9 cellular contexts compared by ENCODE assay signal in genomic region chr15:60444289-60444912, GRCh38. TPM values are rescaled to one million over a fixed set of nuclear protein-coding genes. Genes with fewer than 3 reads are reported as not detected.
DNase-seq lines count a peak whose midpoint lies in the region; ATAC-seq and TF ChIP-seq lines count a peak whose summit lies in the region.
"Had no signal": no experiment of that assay in that cellular context is flagged by ENCODE, and none has a peak within 500 bp of the region (broad histone marks: within the 10 kb centered on the region; RNA-seq: fewer than 3 reads in every experiment).

No MANE protein-coding gene starts in this region.

- H3K4me1 ChIP-seq in MM.1S (ENCODE audit: low read length) = no peaks in the 10 kb centered on the region
- H3K4me1 ChIP-seq in colonic mucosa = no peaks in the 10 kb centered on the region
- H3K4me1 ChIP-seq in neural progenitor cell = no peaks in the 10 kb centered on the region

- no peak overlapping the region for H3K4me3 ChIP-seq in MM.1S (ENCODE audit: low read length)
- H3K4me3 ChIP-seq in colonic mucosa = no peak overlapping the region
- no peak overlapping the region for H3K4me3 ChIP-seq in neural progenitor cell

- no peaks in the 10 kb centered on the region for H3K9me3 Mint-ChIP-seq in neural progenitor cell

- no peak overlapping the region for H3K4me2 ChIP-seq in MM.1S (ENCODE audit: low read depth, low read length)
- H3K4me2 ChIP-seq in neural progenitor cell = no peak overlapping the region

- H3K9me2 ChIP-seq in MM.1S (replicated peaks; ENCODE audit: insufficient read depth, low read length) = no peaks in the 10 kb centered on the region

- no peak overlapping the region for H2AFZ ChIP-seq in MM.1S (ENCODE audit: low read length)
- no peak overlapping the region for H2AFZ ChIP-seq in neural progenitor cell (replicated peaks)

- H3K36me3 Mint-ChIP-seq in neural progenitor cell = peaks cover 13% of the 10 kb centered on the region

- H3K4me1 Mint-ChIP-seq in neural progenitor cell = no peaks in the 10 kb centered on the region

- no peak overlapping the region for H3K4me3 Mint-ChIP-seq in neural progenitor cell

- peak; percentile 33 for DNase-seq in CD1c-positive myeloid dendritic cell (ENCODE audit: extremely low spot score)
- no peak for DNase-seq in MM.1S
- no peak for DNase-seq in colonic mucosa
- no peak for DNase-seq in neural progenitor cell (ENCODE audit: low spot score)
- DNase-seq in stimulated activated CD4-positive, alpha-beta T cell treated with anti-CD3 and anti-CD28 coated beads, Interleukin-15, amount 100 ng/mL, for 24 hours = no peak
- no peak for DNase-seq in stimulated activated CD4-positive, alpha-beta T cell treated with anti-CD3 and anti-CD28 coated beads, Interleukin-4, amount 100 ng/mL, for 4 hours
- DNase-seq: NCI-H748 treated with DMSO at 0.1 percent for 48 hours had no signal

- no peaks in the 10 kb centered on the region for H3K27me3 Mint-ChIP-seq in neural progenitor cell (ENCODE audit: insufficient read depth, low read depth)

- intact Hi-C loops in colonic mucosa (cut with DNase I) = loop anchor here (2.0 to 5.0 kb wide), 2 partner anchors 87 to 116 kb away; no protein-coding TSS in a partner anchor

- no peak overlapping the region for H3K27ac Mint-ChIP-seq in neural progenitor cell

- H3K27ac ChIP-seq in MM.1S (ENCODE audit: low read length) (no peak overlapping the region), colonic mucosa (no peak overlapping the region), neural progenitor cell (no peak overlapping the region)

- peak; percentile 19; the same call in 1 of the 2 replicates for TF ChIP-seq CTCF in MM.1S (IDR thresholded peaks at IDR 0.05; ENCODE audit: low read length)
- TF ChIP-seq CTCF in colonic mucosa (IDR thresholded peaks at IDR 0.05) = peak; percentile 41
- TF ChIP-seq CTCF in neural progenitor cell (IDR thresholded peaks at IDR 0.05) = peak; percentile 46

- ATAC-seq in GM18861 (IDR thresholded peaks at IDR 0.05; ENCODE audit: unreplicated experiment) (no peak), GM21737 (IDR thresholded peaks at IDR 0.05; ENCODE audit: unreplicated experiment) (no peak)

- H3K9me3 ChIP-seq in MM.1S (replicated peaks; ENCODE audit: insufficient read depth, low read length) = no peaks in the 10 kb centered on the region
- H3K9me3 ChIP-seq in colonic mucosa = no peaks in the 10 kb centered on the region
- H3K9me3 ChIP-seq in neural progenitor cell (ENCODE audit: low read depth) = no peaks in the 10 kb centered on the region

- H3F3A ChIP-seq in MM.1S (ENCODE audit: insufficient read depth, low read length) (no peaks in the 10 kb centered on the region), neural progenitor cell (ENCODE audit: low read depth) (no peaks in the 10 kb centered on the region)

- no peak overlapping the region for H3K9ac ChIP-seq in MM.1S (ENCODE audit: low read length)
- no peak overlapping the region for H3K9ac ChIP-seq in colonic mucosa (ENCODE audit: low read depth in 2 of 2, low read length in 2 of 2)
- no peak overlapping the region for H3K9ac ChIP-seq in neural progenitor cell

- no peaks in the 10 kb centered on the region for H4K20me1 ChIP-seq in MM.1S (ENCODE audit: insufficient read depth, low read length)
- H4K20me1 ChIP-seq in neural progenitor cell (ENCODE audit: low read depth) = no peaks in the 10 kb centered on the region

- no peaks in the 10 kb centered on the region for H3K27me3 ChIP-seq in MM.1S (replicated peaks; ENCODE audit: insufficient read depth, low read length)
- H3K27me3 ChIP-seq in colonic mucosa = no peaks in the 10 kb centered on the region
- H3K27me3 ChIP-seq in neural progenitor cell = no peaks in the 10 kb centered on the region

- no peaks in the 10 kb centered on the region for H3K79me2 ChIP-seq in MM.1S (ENCODE audit: low read length)
- H3K79me2 ChIP-seq in neural progenitor cell (ENCODE audit: low read depth) = no peaks in the 10 kb centered on the region

- H3K36me3 ChIP-seq in MM.1S (replicated peaks; ENCODE audit: insufficient read depth, low read length) = no peaks in the 10 kb centered on the region
- no peaks in the 10 kb centered on the region for H3K36me3 ChIP-seq in colonic mucosa
- peaks cover 13% of the 10 kb centered on the region for H3K36me3 ChIP-seq in neural progenitor cell

RNA-seq across cellular contexts. Expression of gene ICE2, which starts 34.5 kb away (rescaled TPM):
- total RNA-seq in colonic mucosa (10 to 100 TPM; 37.3 to 37.7 TPM), neural progenitor cell (ENCODE audit: low replicate concordance) (69.8 and 95.3 TPM in 2 replicates)

RNA-seq across cellular contexts. Expression of gene ANXA2, which starts 46.6 kb away (rescaled TPM):
- total RNA-seq in colonic mucosa (100 to 1,000 TPM; 813 to 816 TPM), neural progenitor cell (ENCODE audit: low replicate concordance) (20.1 and 21.8 TPM in 2 replicates)

Comparison
In these comparisons a context has a peak if more than half of its experiments do, and no peak if none do; other contexts are left out.
1. RNA of gene ANXA2, which starts 46.6 kb away (total RNA-seq): 813 to 816 TPM in colonic mucosa; 20.1 to 21.8 TPM in neural progenitor cell; every median in the first group is over 10 times any median in the second.
2. Peak in every context shown above with its lines, with median percentiles within 50 percentile points of each other: CTCF ChIP-seq.